Comparison of ENCODE assay signal across 8 cellular contexts in genomic region chr20:290081-290831, GRCh38. TPM values are rescaled to one million over a fixed set of nuclear protein-coding genes. Genes with fewer than 3 reads are reported as not detected.
DNase-seq lines count a peak whose midpoint lies in the region; ATAC-seq and TF ChIP-seq lines count a peak whose summit lies in the region.

C20orf96 (minus strand) TSS chr20:290750; CDS start chr20:290610, 140 bp downstream.

- peak; percentile 92 for DNase-seq in DND-41
- DNase-seq in Karpas-422 = peak; percentile 95
- peak; percentile 96 for DNase-seq in RKO (ENCODE audit: low spot score)
- DNase-seq in activated T-helper 1 cell treated with anti-CD3 and anti-CD28 coated beads, Interleukin-12 subunit alpha, Interleukin-12 subunit beta, Interleukin-2, Interleukin-4 antibody, amounts not matched to agents 30 ng/mL and 10 ng/mL and 1 ng/mL, durations not matched to agents 14 hours and 24 hours and 36 hours (ENCODE audit: low spot score) = peak; percentile 81
- DNase-seq in fibroblast of mammary gland (ENCODE audit: low read depth) = peak; percentile 96
- DNase-seq in natural killer cell = peak; percentile 80
- DNase-seq in stimulated activated naive CD4-positive, alpha-beta T cell (lab: John Stamatoyannopoulos, UW) = peak; percentile 66 to 82 (median 75)

- peak within 1 kb of the TSS; percentile 94 for H2AFZ ChIP-seq in DND-41 (ENCODE audit: low read depth, low read length)
- peak within 1 kb of the TSS; percentile 89 for H2AFZ ChIP-seq in Karpas-422 (ENCODE audit: low read length)

- H3K9ac ChIP-seq in DND-41 (ENCODE audit: low read depth, low read length) (peak within 1 kb of the TSS; percentile 76), Karpas-422 (ENCODE audit: low read length) (peak within 1 kb of the TSS; percentile 75)

- H3K27me3 ChIP-seq in DND-41 (ENCODE audit: insufficient read depth, low read length, poor library complexity) (no peaks in the 10 kb centered on the region), Karpas-422 (ENCODE audit: low read length) (no peaks in the 10 kb centered on the region)

- H3K27ac ChIP-seq in DND-41 (ENCODE audit: low read length) (peak within 1 kb of the TSS; percentile 76), Karpas-422 (ENCODE audit: low read length) (no peak within 1 kb of the TSS)

- H3K4me3 ChIP-seq in DND-41 (ENCODE audit: low read depth in 1 of 2, low read length in 2 of 2) (peak within 1 kb of the TSS; percentile 54 to 73), Karpas-422 (ENCODE audit: low read length) (peak within 1 kb of the TSS; percentile 78), fibroblast of mammary gland (ENCODE audit: control insufficient read depth, low read depth, low read length) (peak within 1 kb of the TSS; percentile 91)

- no peaks in the 10 kb centered on the region for H3K27me3 Mint-ChIP-seq in activated T-helper 1 cell treated with anti-CD3 and anti-CD28 coated beads, Interleukin-12 subunit alpha, Interleukin-12 subunit beta, Interleukin-2, Interleukin-4 antibody, amounts not matched to agents 30 ng/mL and 10 ng/mL and 1 ng/mL, durations not matched to agents 14 hours and 24 hours and 36 hours (ENCODE audit: insufficient read depth)
- H3K27me3 Mint-ChIP-seq in natural killer cell (ENCODE audit: low read depth in 2 of 2) = no peaks in the 10 kb centered on the region

- intact Hi-C loops in activated T-helper 1 cell treated with anti-CD3 and anti-CD28 coated beads, Interleukin-12 subunit alpha, Interleukin-12 subunit beta, Interleukin-2, Interleukin-4 antibody, amounts not matched to agents 30 ng/mL and 10 ng/mL and 1 ng/mL, durations not matched to agents 14 hours and 24 hours and 36 hours (cut with micrococcal nuclease) = loop anchor here (1.0 kb wide), 3 partner anchors 8 to 34 kb away; no protein-coding TSS in a partner anchor
- intact Hi-C loops in natural killer cell (cut with micrococcal nuclease) = no loop called here

- peak within 1 kb of the TSS; percentile 74 for H3K27ac Mint-ChIP-seq in activated T-helper 1 cell treated with anti-CD3 and anti-CD28 coated beads, Interleukin-12 subunit alpha, Interleukin-12 subunit beta, Interleukin-2, Interleukin-4 antibody, amounts not matched to agents 30 ng/mL and 10 ng/mL and 1 ng/mL, durations not matched to agents 14 hours and 24 hours and 36 hours
- H3K27ac Mint-ChIP-seq in natural killer cell = no peak within 1 kb of the TSS

- H3K4me1 ChIP-seq in DND-41 (ENCODE audit: insufficient read depth, low read length) (peaks cover 31% of the 10 kb centered on the region), Karpas-422 (ENCODE audit: low read length) (peaks cover 19% of the 10 kb centered on the region)

- H3K79me2 ChIP-seq in DND-41 (ENCODE audit: insufficient read depth, low read length) = peaks cover 9% of the 10 kb centered on the region; the same call in 1 of the 2 replicates
- no peaks in the 10 kb centered on the region for H3K79me2 ChIP-seq in Karpas-422 (ENCODE audit: low read length)

- no peak within 1 kb of the TSS for H3K4me3 Mint-ChIP-seq in activated T-helper 1 cell treated with anti-CD3 and anti-CD28 coated beads, Interleukin-12 subunit alpha, Interleukin-12 subunit beta, Interleukin-2, Interleukin-4 antibody, amounts not matched to agents 30 ng/mL and 10 ng/mL and 1 ng/mL, durations not matched to agents 14 hours and 24 hours and 36 hours
- no peak within 1 kb of the TSS for H3K4me3 Mint-ChIP-seq in natural killer cell

- H3K9me2 ChIP-seq in Karpas-422 (replicated peaks; ENCODE audit: insufficient read depth, low read length) = no peaks in the 10 kb centered on the region

- TF ChIP-seq CTCF in DND-41 (IDR thresholded peaks at IDR 0.05; ENCODE audit: borderline replicate concordance, extremely low read depth, low read length, poor library complexity, severe bottlenecking) = peak; percentile 40
- TF ChIP-seq CTCF in fibroblast of mammary gland (conservative IDR thresholded peaks at IDR 0.05; ENCODE audit: control insufficient read depth, insufficient read depth, low read depth, low read length) = peak; percentile 47
- TF ChIP-seq CTCF in natural killer cell (IDR thresholded peaks at IDR 0.05) = no peak

- H3K4me1 Mint-ChIP-seq in activated T-helper 1 cell treated with anti-CD3 and anti-CD28 coated beads, Interleukin-12 subunit alpha, Interleukin-12 subunit beta, Interleukin-2, Interleukin-4 antibody, amounts not matched to agents 30 ng/mL and 10 ng/mL and 1 ng/mL, durations not matched to agents 14 hours and 24 hours and 36 hours (ENCODE audit: low read depth) = peaks cover 29% of the 10 kb centered on the region
- peaks cover 7 to 11% of the 10 kb centered on the region in 2 donors for H3K4me1 Mint-ChIP-seq in natural killer cell

- no peaks in the 10 kb centered on the region for H4K20me1 ChIP-seq in DND-41 (ENCODE audit: insufficient read depth, low read length)
- H4K20me1 ChIP-seq in Karpas-422 (ENCODE audit: insufficient read depth, low read depth, low read length) = no peaks in the 10 kb centered on the region

- no peaks in the 10 kb centered on the region for H3K9me3 Mint-ChIP-seq in activated T-helper 1 cell treated with anti-CD3 and anti-CD28 coated beads, Interleukin-12 subunit alpha, Interleukin-12 subunit beta, Interleukin-2, Interleukin-4 antibody, amounts not matched to agents 30 ng/mL and 10 ng/mL and 1 ng/mL, durations not matched to agents 14 hours and 24 hours and 36 hours
- H3K9me3 Mint-ChIP-seq in natural killer cell = no peaks in the 10 kb centered on the region

- peak; percentile 87 for ATAC-seq in DND-41 (ENCODE audit: insufficient read depth, low read depth)
- ATAC-seq in GM21737 (IDR thresholded peaks at IDR 0.05; ENCODE audit: unreplicated experiment) = peak; percentile 75
- peak; percentile 95 to 97 (median 97) for ATAC-seq in natural killer cell

- H3K36me3 ChIP-seq in DND-41 (ENCODE audit: insufficient read depth, low read length) (peaks cover 3% of the 10 kb centered on the region; the same call in 1 of the 2 replicates), Karpas-422 (ENCODE audit: insufficient read depth, low read length) (no peaks in the 10 kb centered on the region)

- H3K9me3 ChIP-seq in DND-41 (ENCODE audit: insufficient read depth, low read length, severe bottlenecking) (no peaks in the 10 kb centered on the region), Karpas-422 (ENCODE audit: low read length) (no peaks in the 10 kb centered on the region)

- H3K36me3 Mint-ChIP-seq in activated T-helper 1 cell treated with anti-CD3 and anti-CD28 coated beads, Interleukin-12 subunit alpha, Interleukin-12 subunit beta, Interleukin-2, Interleukin-4 antibody, amounts not matched to agents 30 ng/mL and 10 ng/mL and 1 ng/mL, durations not matched to agents 14 hours and 24 hours and 36 hours (ENCODE audit: low read depth) = peaks cover 3% of the 10 kb centered on the region
- no peaks in the 10 kb centered on the region for H3K36me3 Mint-ChIP-seq in natural killer cell

- H3K4me2 ChIP-seq in DND-41 (ENCODE audit: insufficient read depth, low read length) (peak within 1 kb of the TSS; percentile 88), Karpas-422 (ENCODE audit: low read depth, low read length, poor library complexity, severe bottlenecking) (peak within 1 kb of the TSS; percentile 94)

RNA-seq across cellular contexts. Expression of gene C20orf96, which starts in this region (rescaled TPM):
- 1.8 and 2.0 TPM in 2 replicates for total RNA-seq in Karpas-422 (2014; rRNA removed; shearing (Covaris generic); ENCODE audit: low replicate concordance)
- total RNA-seq in activated T-helper 1 cell treated with anti-CD3 and anti-CD28 coated beads, Interleukin-12 subunit alpha, Interleukin-12 subunit beta, Interleukin-2, Interleukin-4 antibody, amounts not matched to agents 30 ng/mL and 10 ng/mL and 1 ng/mL, durations not matched to agents 14 hours and 24 hours and 36 hours = 4.3 and 4.7 TPM in 2 replicates
- 1 to 10 TPM; 3.8 to 4.3 (median 4.1) TPM for total RNA-seq in natural killer cell
